In the genomic region with DNA sequence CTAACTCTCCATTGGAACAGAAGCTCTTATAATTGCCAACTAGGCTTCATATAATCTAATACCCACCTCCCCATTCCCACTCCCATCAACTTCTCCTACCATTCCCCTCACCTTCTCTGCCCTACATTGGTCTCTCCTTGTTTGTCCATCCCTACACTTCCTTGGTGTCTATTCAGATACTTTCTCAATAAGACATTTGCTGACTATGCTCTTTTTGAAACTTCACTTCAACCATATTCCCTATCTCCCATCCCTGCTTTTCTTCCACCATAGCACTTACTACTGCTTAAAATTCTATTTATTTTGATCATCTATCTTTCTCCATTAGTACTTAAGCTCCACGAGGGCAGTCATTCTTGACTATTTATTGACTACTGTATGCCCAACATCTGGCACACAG, we compare ENCODE assay signal across 24 cellular contexts. TPM values are rescaled to one million over a fixed set of nuclear protein-coding genes. Genes with fewer than 3 reads are reported as not detected.
DNase-seq lines count a peak whose midpoint lies in the region; ATAC-seq, FAIRE-seq and TF ChIP-seq lines count a peak whose summit lies in the region.
"Had no signal": no experiment of that assay in that cellular context is flagged by ENCODE, and none has a peak within 500 bp of the region (broad histone marks: within the 10 kb centered on the region; RNA-seq: fewer than 3 reads in every experiment).

No MANE protein-coding gene starts in this region.

- H3K36me3 Mint-ChIP-seq in HFFc6 (ENCODE audit: low read depth) (peaks cover 65% of the 10 kb centered on the region), memory B cell (peaks cover 35% of the 10 kb centered on the region)

- TF ChIP-seq POLR2A in A549 (IDR thresholded peaks at IDR 0.05; ENCODE audit: low read length) (no peak), K562 (conservative IDR thresholded peaks at IDR 0.05) (no peak)

- DNase-seq in A549 (ENCODE audit: low read depth in 1 of 2, low spot score in 1 of 2) (no peak), HFFc6 (no peak), K562 (ENCODE audit: extremely low read depth in 1 of 4, low spot score in 3 of 4) (no peak), memory B cell (ENCODE audit: low spot score in 2 of 2) (no peak), small intestine (no peak), OCI-M2 (lab: John Stamatoyannopoulos, UW; ENCODE audit: unreplicated experiment) (no peak)
- DNase-seq: AML-193; BE2C; CD4-positive, alpha-beta T cell; CD8-positive, alpha-beta memory T cell; DMS 273 treated with DMSO at 0.1 percent for 48 hours; DMS79; EL; GDM1 had no signal

- H3K9me3 ChIP-seq in A549 (peaks cover 11% of the 10 kb centered on the region), K562 (replicated peaks; ENCODE audit: control insufficient read depth, insufficient read depth, low read depth, low read length) (peaks cover 6% of the 10 kb centered on the region; the same call in 1 of the 2 replicates), small intestine (ENCODE audit: control insufficient read depth, low read depth) (no peaks in the 10 kb centered on the region)

- ATAC-seq in A549, result no peak
- ATAC-seq in K562, result no peak
- ATAC-seq in memory B cell (ENCODE audit: low read depth), result no peak
- no peak for ATAC-seq in HG02885 (IDR thresholded peaks at IDR 0.05; ENCODE audit: poor library complexity, unreplicated experiment)
- ATAC-seq: GM12878, GM23338 had no signal

- H3K4me1 Mint-ChIP-seq in HFFc6 (ENCODE audit: low read depth), result peaks cover 33% of the 10 kb centered on the region
- no peaks in the 10 kb centered on the region for H3K4me1 Mint-ChIP-seq in memory B cell
- H3K4me1 Mint-ChIP-seq: CD14-positive monocyte, GM23338 had no signal

- TF ChIP-seq CTCF in A549 (IDR thresholded peaks at IDR 0.05) (no peak), HFFc6 (IDR thresholded peaks at IDR 0.05) (no peak), K562 (IDR thresholded peaks at IDR 0.05 in 2 of 3, conservative IDR thresholded peaks at IDR 0.05 in 1 of 3; ENCODE audit: insufficient read depth in 2 of 3, low read depth in 1 of 3, low read length in 3 of 3) (no peak)

- in situ Hi-C loops in K562 (cut with MboI), result no loop called here

- H3K9me1 ChIP-seq in K562 (ENCODE audit: control insufficient read depth, insufficient read depth, low read length), result no peaks in the 10 kb centered on the region

- intact Hi-C loops in K562 (cut with micrococcal nuclease), result no loop called here

- CTCF ChIA-PET in A549 (lab: Yijun Ruan, JAX), result interaction anchor here (1.0 to 3.5 kb wide), 4 partner anchors 35 to 85 kb away, joined by 3 to 22 read pairs (median 6); partner anchors contain the start of gene NUDT17
- CTCF ChIA-PET in K562 (lab: Yijun Ruan, JAX; ENCODE audit: low intra/inter-chr PET ratio), result no interaction called here

- POLR2A ChIA-PET in A549 (lab: Yijun Ruan, JAX) (no interaction called here), K562 (lab: Yijun Ruan, JAX) (no interaction called here)

- H3K4me2 ChIP-seq in A549 (no peak overlapping the region), K562 (ENCODE audit: insufficient read depth, low read length) (no peak overlapping the region)
- H3K4me2 ChIP-seq: BLaER1 treated with 17β-estradiol and CSF1 and Interleukin-3, amounts not matched to agents 10 nM and 100 nM; GM23338 had no signal

- FAIRE-seq in A549 (lab: Jason Lieb, UNC), result no peak
- no peak for FAIRE-seq in K562 (lab: Jason Lieb, UNC)
- FAIRE-seq in small intestine (lab: Jason Lieb, UNC), result no peak
- FAIRE-seq: D721Med, GM19239, H54 had no signal

- WGBS in A549 (ENCODE audit: missing lambda C conversion rate), result 91% methylated on average over 1 of the region's 1 CpG
- 57% methylated on average over 1 of the region's 1 CpG for WGBS in K562 (ENCODE audit: insufficient coverage, low coverage, missing lambda C conversion rate)
- 91 to 94% (median 93%) methylated on average over 1 of the region's 1 CpG for WGBS in small intestine, 3 donors

- H3K27ac Mint-ChIP-seq in HFFc6, result peak overlapping the region; percentile 15; the same call in 1 of the 2 replicates
- H3K27ac Mint-ChIP-seq in memory B cell, result peak overlapping the region; percentile 1
- H3K27ac Mint-ChIP-seq: CD4-positive, alpha-beta T cell; GM23338 had no signal

- H3K27ac ChIP-seq in A549 (no peak overlapping the region), K562 (ENCODE audit: extremely low read depth, low read depth, low read length) (no peak overlapping the region), small intestine (ENCODE audit: low read depth in 1 of 2, low read length in 1 of 2) (no peak overlapping the region)
- H3K27ac ChIP-seq: BLaER1 treated with 17β-estradiol and CSF1 and Interleukin-3, amounts not matched to agents 10 nM and 100 nM had no signal

- H3K36me3 ChIP-seq in K562 (ENCODE audit: control insufficient read depth, insufficient read depth, low read length) (peaks cover 9% of the 10 kb centered on the region; the same call in 2 of the 3 replicates), small intestine (ENCODE audit: control insufficient read depth in 2 of 2, insufficient read depth in 2 of 2, low read length in 2 of 2) (peaks cover 3 to 6% of the 10 kb centered on the region in 2 donors)

- H3K79me2 ChIP-seq in K562 (ENCODE audit: control insufficient read depth, insufficient read depth, low read length), result no peaks in the 10 kb centered on the region

- H2AFZ ChIP-seq in K562 (ENCODE audit: low read depth, low read length), result no peak overlapping the region
- H2AFZ ChIP-seq: GM23338 had no signal

- H3K27me3 ChIP-seq in K562 (ENCODE audit: control insufficient read depth in 2 of 2, insufficient read depth in 2 of 2, low read length in 2 of 2) (no peaks in the 10 kb centered on the region), small intestine (ENCODE audit: control insufficient read depth in 2 of 2, insufficient read depth in 2 of 2, low read length in 2 of 2) (no peaks in the 10 kb centered on the region)
- H3K27me3 ChIP-seq: BE2C; BLaER1 treated with 17β-estradiol and CSF1 and Interleukin-3, amounts not matched to agents 10 nM and 100 nM had no signal

- H3K4me3 Mint-ChIP-seq in HFFc6 (no peak overlapping the region), memory B cell (no peak overlapping the region)
- H3K4me3 Mint-ChIP-seq: CD14-positive monocyte; CD4-positive, alpha-beta T cell; CD8-positive, alpha-beta memory T cell; GM23338 had no signal

- no peaks in the 10 kb centered on the region for H4K20me1 ChIP-seq in K562 (replicated peaks; ENCODE audit: control insufficient read depth, insufficient read depth, low read length)
- H4K20me1 ChIP-seq: BLaER1 treated with 17β-estradiol and CSF1 and Interleukin-3, amounts not matched to agents 10 nM and 100 nM had no signal

- H3K27me3 Mint-ChIP-seq in HFFc6 (ENCODE audit: insufficient read depth) (no peaks in the 10 kb centered on the region; the same call in 1 of the 2 replicates), memory B cell (no peaks in the 10 kb centered on the region)
- H3K27me3 Mint-ChIP-seq: CD4-positive, alpha-beta T cell; CD8-positive, alpha-beta memory T cell had no signal

- no TSS peak for BruUV-seq in K562 (replicated peaks; lab: Mats Ljungman, UMichigan)

- H3K4me3 ChIP-seq in A549 (no peak overlapping the region), K562 (no peak overlapping the region), small intestine (ENCODE audit: low read depth in 1 of 2, low read length in 2 of 2) (no peak overlapping the region)
- H3K4me3 ChIP-seq: GM12878, GM23338, HAP-1 had no signal

- no peak overlapping the region for H3K9ac ChIP-seq in K562 (ENCODE audit: insufficient read depth in 1 of 2, low read depth in 2 of 2, low read length in 2 of 2)
- H3K9ac ChIP-seq: BLaER1 treated with 17β-estradiol and CSF1 and Interleukin-3, amounts not matched to agents 10 nM and 100 nM had no signal

- TF ChIP-seq EP300 in A549 (IDR thresholded peaks at IDR 0.05) (no peak), K562 (IDR thresholded peaks at IDR 0.05; ENCODE audit: low read length) (no peak)

- H3K9me3 Mint-ChIP-seq in HFFc6 (peaks cover 6% of the 10 kb centered on the region; the same call in 1 of the 2 replicates), memory B cell (peaks cover 4% of the 10 kb centered on the region)
- H3K9me3 Mint-ChIP-seq: CD4-positive, alpha-beta T cell; CD8-positive, alpha-beta memory T cell had no signal

- peaks cover 5% of the 10 kb centered on the region; the same call in 1 of the 3 replicates for H3K4me1 ChIP-seq in A549
- H3K4me1 ChIP-seq in K562 (replicated peaks in 1 of 2; ENCODE audit: control insufficient read depth in 2 of 2, insufficient read depth in 2 of 2, low read length in 2 of 2), result no peaks in the 10 kb centered on the region
- H3K4me1 ChIP-seq in small intestine (ENCODE audit: control insufficient read depth in 2 of 2, insufficient read depth in 1 of 2, low read depth in 1 of 2, low read length in 1 of 2), result peaks cover 0 to 3% of the 10 kb centered on the region in 2 donors
- H3K4me1 ChIP-seq: BE2C; BLaER1 treated with 17β-estradiol and CSF1 and Interleukin-3, amounts not matched to agents 10 nM and 100 nM; HAP-1 had no signal

- no peak for TF ChIP-seq RAD21 in A549 (conservative IDR thresholded peaks at IDR 0.05 in 1 of 2, IDR thresholded peaks at IDR 0.05 in 1 of 2)
- TF ChIP-seq RAD21 in K562 (CRISPR knock-in tag; conservative IDR thresholded peaks at IDR 0.05 in 1 of 2, IDR thresholded peaks at IDR 0.05 in 1 of 2), result no peak

RNA-seq across cellular contexts. Expression of gene CD160, which starts 40.4 kb away (rescaled TPM):
- polyA plus RNA-seq in A549 (2011; rRNA removed) (0.05 and 0.07 TPM in 2 replicates), A549 (2017; fragmentation: RNase III; extraction: RNeasy Plus Mini Kit Qiagen cat#74134 plus additional on column Dnase treatment) (not detected in 3 replicates), K562 (2011; rRNA removed) (0.05 TPM in 1 of 2 replicates, not detected in the other), K562 (2014; fragmentation: Illumina TruSeq; extraction: Trizol) (not detected in 2 replicates), K562 (2014; fragmentation: Nextera tagmentation; extraction: Ambion mirVana) (under 1 TPM in 1 of 2 experiments, not detected in 1; 0.01 TPM), K562 (2014; rRNA removed) (not detected in 2 replicates), small intestine (1 to 10 TPM in 1 of 3 donors, under 1 TPM in 2; 0.34 to 4.3 (median 0.67) TPM)
- not detected in 2 replicates for polyA plus RNA-seq in A549 (2012; cell fraction: cytosol; rRNA removed)
- not detected in 2 replicates for polyA plus RNA-seq in A549 (2012; cell fraction: nucleus; rRNA removed)
- polyA minus RNA-seq in A549 (2011; rRNA and poly(A)+ RNA removed), result not detected in 2 replicates
- not detected for total RNA-seq in HFFc6 (2021; fragmentation: NEBNext Ultra II Directional; extraction: Animal tissue kit (Norgen Biotek cat#: 25700))
- not detected in 2 replicates for total RNA-seq in K562 (2011; cell fraction: chromatin; rRNA removed; ENCODE audit: low replicate concordance)
- total RNA-seq in K562 (2011; cell fraction: nucleolus; rRNA removed), result not detected in 2 replicates
- total RNA-seq in K562 (2011; cell fraction: nucleoplasm; rRNA removed), result not detected in 2 replicates
- total RNA-seq in K562 (2014; rRNA removed) (not detected in 2 replicates), K562 (2014; rRNA removed; fragmentation: Illumina TruSeq; extraction: Trizol) (not detected in 2 replicates), K562 (2015; rRNA removed; fragmentation: Illumina TruSeq; extraction: Trizol) (not detected in 2 replicates), K562 (2021) (not detected in 2 replicates)
- polyA plus RNA-seq in K562 (2011; cell fraction: cytosol; rRNA removed), result not detected in 2 replicates
- polyA plus RNA-seq in K562 (2011; cell fraction: nucleus; rRNA removed), result not detected in 2 replicates
- polyA plus RNA-seq in K562 (2012), result 0.17 and 0.22 TPM in 2 replicates
- polyA minus RNA-seq in K562 (2011; rRNA and poly(A)+ RNA removed), result not detected in 2 replicates
- not detected in 2 replicates for polyA minus RNA-seq in K562 (2011; cell fraction: cytosol; rRNA and poly(A)+ RNA removed)
- polyA minus RNA-seq in K562 (2011; cell fraction: nucleus; rRNA and poly(A)+ RNA removed), result not detected in 2 replicates
- total RNA-seq: A172; CD4-positive, alpha-beta T cell; GM23338 had no signal

RNA-seq across cellular contexts. Expression of gene PDZK1, which starts 52.5 kb away (rescaled TPM):
- polyA plus RNA-seq in A549 (2011; rRNA removed) (2.0 and 2.9 TPM in 2 replicates), A549 (2017; fragmentation: RNase III; extraction: RNeasy Plus Mini Kit Qiagen cat#74134 plus additional on column Dnase treatment) (1.3 to 1.5 TPM (median 1.5 TPM) in 3 replicates), K562 (2011; rRNA removed) (0.04 TPM in 1 of 2 replicates, not detected in the other), K562 (2014; fragmentation: Illumina TruSeq; extraction: Trizol) (not detected in 2 replicates), K562 (2014; fragmentation: Nextera tagmentation; extraction: Ambion mirVana) (under 1 TPM; 0.07 to 0.21 TPM), K562 (2014; rRNA removed) (0.08 and 0.16 TPM in 2 replicates), small intestine (100 to 1,000 TPM in 2 of 3 donors, 10 to 100 TPM in 1; 15.1 to 268 (median 141) TPM)
- polyA plus RNA-seq in A549 (2012; cell fraction: cytosol; rRNA removed), result 0.22 and 0.52 TPM in 2 replicates
- polyA plus RNA-seq in A549 (2012; cell fraction: nucleus; rRNA removed), result 0.26 and 0.64 TPM in 2 replicates
- 0.62 TPM in 1 of 2 replicates, not detected in the other for polyA minus RNA-seq in A549 (2011; rRNA and poly(A)+ RNA removed)
- 1 to 10 TPM in 2 of 6 experiments, under 1 TPM in 4; 0.50 to 1.5 (median 0.88) TPM for total RNA-seq in HFFc6 (2021; fragmentation: NEBNext Ultra II Directional; extraction: Animal tissue kit (Norgen Biotek cat#: 25700))
- not detected in 2 replicates for total RNA-seq in K562 (2011; cell fraction: chromatin; rRNA removed; ENCODE audit: low replicate concordance)
- total RNA-seq in K562 (2011; cell fraction: nucleolus; rRNA removed), result not detected in 2 replicates
- total RNA-seq in K562 (2011; cell fraction: nucleoplasm; rRNA removed), result 1.2 TPM in 1 of 2 replicates, not detected in the other
- total RNA-seq in K562 (2014; rRNA removed) (not detected in 2 replicates), K562 (2014; rRNA removed; fragmentation: Illumina TruSeq; extraction: Trizol) (0.10 and 0.22 TPM in 2 replicates), K562 (2015; rRNA removed; fragmentation: Illumina TruSeq; extraction: Trizol) (0.11 and 0.23 TPM in 2 replicates), K562 (2021) (0.13 and 0.22 TPM in 2 replicates)
- 0.03 TPM in 1 of 2 replicates, not detected in the other for polyA plus RNA-seq in K562 (2011; cell fraction: cytosol; rRNA removed)
- 0.14 and 0.22 TPM in 2 replicates for polyA plus RNA-seq in K562 (2011; cell fraction: nucleus; rRNA removed)
- polyA plus RNA-seq in K562 (2012), result 0.25 and 0.43 TPM in 2 replicates
- polyA minus RNA-seq in K562 (2011; rRNA and poly(A)+ RNA removed), result 0.27 TPM in 1 of 2 replicates, not detected in the other
- not detected in 2 replicates for polyA minus RNA-seq in K562 (2011; cell fraction: cytosol; rRNA and poly(A)+ RNA removed)
- 0.11 TPM in 1 of 2 replicates, not detected in the other for polyA minus RNA-seq in K562 (2011; cell fraction: nucleus; rRNA and poly(A)+ RNA removed)
- total RNA-seq: CD4-positive, alpha-beta T cell; CD8-positive, alpha-beta memory T cell; GM23338 had no signal
- polyA plus RNA-seq: CD14-positive monocyte had no signal

Comparison
In these comparisons a context has a peak if more than half of its experiments do, and no peak if none do; other contexts are left out.
1. RNA of gene PDZK1, which starts 52.5 kb away (polyA plus RNA-seq): 15.1 to 268 TPM in small intestine; 0.22 to 2.9 TPM in A549 and 0.03 to 0.43 TPM in K562; every median in the first group is over 4 times any median in the second.
2. Of the 35 proteins assayed by ChIP-seq in both K562 and A549: peak only in K562: none; only in A549: none; in both: MAFK; in neither: 34.